1 cellular context compared by ENCODE assay signal in the genomic region with DNA sequence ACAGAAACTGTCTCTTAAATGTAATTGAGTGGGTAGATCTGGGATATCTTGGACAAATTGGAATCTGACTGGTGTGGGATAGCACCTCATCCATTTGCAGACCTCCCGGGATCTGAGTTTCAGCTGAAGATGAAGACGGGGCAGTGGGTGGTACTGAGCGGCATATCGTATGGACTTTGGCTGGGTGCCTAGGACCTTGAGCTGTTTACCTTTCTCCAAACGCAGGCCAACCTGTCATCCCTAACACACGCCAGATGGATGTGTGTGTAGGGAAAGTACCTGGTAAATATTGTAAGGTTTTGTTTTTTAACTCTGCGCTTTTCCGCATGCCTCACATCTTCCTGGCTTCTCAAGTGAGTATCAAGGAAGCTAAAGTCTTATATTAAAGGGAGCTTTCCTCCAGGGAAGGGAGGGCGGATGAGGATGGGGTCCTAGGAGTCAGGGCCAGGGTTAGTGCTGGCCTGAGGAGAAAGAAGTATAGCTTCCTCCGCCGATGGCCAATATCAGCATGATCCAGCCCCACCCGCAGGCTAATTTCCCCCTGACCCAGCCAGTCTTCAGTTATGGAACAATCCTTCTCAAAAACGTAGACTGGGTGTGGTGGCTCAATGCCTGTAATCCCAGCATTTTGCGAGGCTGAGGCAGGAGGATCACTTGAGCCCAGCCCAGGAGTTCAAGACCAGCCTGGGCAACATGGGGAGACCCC.
TF ChIP-seq lines count a peak whose summit lies in the region.

No MANE protein-coding gene starts in this region.

TF ChIP-seq in HEK293, 187 proteins besides CTCF, POLR2A, EP300 and RAD21 (continued from another document):
- TF ChIP-seq ZFHX2 (tag by site-specific recombination; conservative IDR thresholded peaks at IDR 0.05) (peak; percentile 34; the same call in 1 of the 2 replicates), GLIS1 (tag by site-specific recombination; IDR thresholded peaks at IDR 0.05) (peak; percentile 89), PRDM1 (tag by site-specific recombination; IDR thresholded peaks at IDR 0.05) (peak; percentile 74), ZNF629 (tag by site-specific recombination; IDR thresholded peaks at IDR 0.05) (peak; percentile 21; the same call in 1 of the 2 replicates)
- TF ChIP-seq, protein P1, sequence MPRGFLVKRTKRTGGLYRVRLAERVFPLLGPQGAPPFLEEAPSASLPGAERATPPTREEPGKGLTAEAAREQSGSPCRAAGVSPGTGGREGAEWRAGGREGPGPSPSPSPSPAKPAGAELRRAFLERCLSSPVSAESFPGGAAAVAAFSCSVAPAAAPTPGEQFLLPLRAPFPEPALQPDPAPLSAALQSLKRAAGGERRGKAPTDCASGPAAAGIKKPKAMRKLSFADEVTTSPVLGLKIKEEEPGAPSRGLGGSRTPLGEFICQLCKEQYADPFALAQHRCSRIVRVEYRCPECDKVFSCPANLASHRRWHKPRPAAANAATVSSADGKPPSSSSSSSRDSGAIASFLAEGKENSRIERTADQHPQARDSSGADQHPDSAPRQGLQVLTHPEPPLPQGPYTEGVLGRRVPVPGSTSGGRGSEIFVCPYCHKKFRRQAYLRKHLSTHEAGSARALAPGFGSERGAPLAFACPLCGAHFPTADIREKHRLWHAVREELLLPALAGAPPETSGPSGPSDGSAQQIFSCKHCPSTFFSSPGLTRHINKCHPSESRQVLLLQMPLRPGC (tag by site-specific recombination; IDR thresholded peaks at IDR 0.05) = no peak
- TF ChIP-seq, protein P2, sequence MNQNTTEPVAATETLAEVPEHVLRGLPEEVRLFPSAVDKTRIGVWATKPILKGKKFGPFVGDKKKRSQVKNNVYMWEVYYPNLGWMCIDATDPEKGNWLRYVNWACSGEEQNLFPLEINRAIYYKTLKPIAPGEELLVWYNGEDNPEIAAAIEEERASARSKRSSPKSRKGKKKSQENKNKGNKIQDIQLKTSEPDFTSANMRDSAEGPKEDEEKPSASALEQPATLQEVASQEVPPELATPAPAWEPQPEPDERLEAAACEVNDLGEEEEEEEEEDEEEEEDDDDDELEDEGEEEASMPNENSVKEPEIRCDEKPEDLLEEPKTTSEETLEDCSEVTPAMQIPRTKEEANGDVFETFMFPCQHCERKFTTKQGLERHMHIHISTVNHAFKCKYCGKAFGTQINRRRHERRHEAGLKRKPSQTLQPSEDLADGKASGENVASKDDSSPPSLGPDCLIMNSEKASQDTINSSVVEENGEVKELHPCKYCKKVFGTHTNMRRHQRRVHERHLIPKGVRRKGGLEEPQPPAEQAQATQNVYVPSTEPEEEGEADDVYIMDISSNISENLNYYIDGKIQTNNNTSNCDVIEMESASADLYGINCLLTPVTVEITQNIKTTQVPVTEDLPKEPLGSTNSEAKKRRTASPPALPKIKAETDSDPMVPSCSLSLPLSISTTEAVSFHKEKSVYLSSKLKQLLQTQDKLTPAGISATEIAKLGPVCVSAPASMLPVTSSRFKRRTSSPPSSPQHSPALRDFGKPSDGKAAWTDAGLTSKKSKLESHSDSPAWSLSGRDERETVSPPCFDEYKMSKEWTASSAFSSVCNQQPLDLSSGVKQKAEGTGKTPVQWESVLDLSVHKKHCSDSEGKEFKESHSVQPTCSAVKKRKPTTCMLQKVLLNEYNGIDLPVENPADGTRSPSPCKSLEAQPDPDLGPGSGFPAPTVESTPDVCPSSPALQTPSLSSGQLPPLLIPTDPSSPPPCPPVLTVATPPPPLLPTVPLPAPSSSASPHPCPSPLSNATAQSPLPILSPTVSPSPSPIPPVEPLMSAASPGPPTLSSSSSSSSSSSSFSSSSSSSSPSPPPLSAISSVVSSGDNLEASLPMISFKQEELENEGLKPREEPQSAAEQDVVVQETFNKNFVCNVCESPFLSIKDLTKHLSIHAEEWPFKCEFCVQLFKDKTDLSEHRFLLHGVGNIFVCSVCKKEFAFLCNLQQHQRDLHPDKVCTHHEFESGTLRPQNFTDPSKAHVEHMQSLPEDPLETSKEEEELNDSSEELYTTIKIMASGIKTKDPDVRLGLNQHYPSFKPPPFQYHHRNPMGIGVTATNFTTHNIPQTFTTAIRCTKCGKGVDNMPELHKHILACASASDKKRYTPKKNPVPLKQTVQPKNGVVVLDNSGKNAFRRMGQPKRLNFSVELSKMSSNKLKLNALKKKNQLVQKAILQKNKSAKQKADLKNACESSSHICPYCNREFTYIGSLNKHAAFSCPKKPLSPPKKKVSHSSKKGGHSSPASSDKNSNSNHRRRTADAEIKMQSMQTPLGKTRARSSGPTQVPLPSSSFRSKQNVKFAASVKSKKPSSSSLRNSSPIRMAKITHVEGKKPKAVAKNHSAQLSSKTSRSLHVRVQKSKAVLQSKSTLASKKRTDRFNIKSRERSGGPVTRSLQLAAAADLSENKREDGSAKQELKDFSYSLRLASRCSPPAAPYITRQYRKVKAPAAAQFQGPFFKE (tag by site-specific recombination; IDR thresholded peaks at IDR 0.05; ENCODE audit: borderline replicate concordance) = no peak
TF ChIP-seq in HEK293: peak in this region for 13.
